21 cellular contexts compared by ENCODE assay signal in genomic region chr17:83092186-83092585, GRCh38. TPM values are rescaled to one million over a fixed set of nuclear protein-coding genes. Genes with fewer than 3 reads are reported as not detected.
A peak's percentile ranks its signal among the peaks of the same experiment; 100 is the strongest.
DNase-seq lines count a peak whose midpoint lies in the region; ATAC-seq, FAIRE-seq and TF ChIP-seq lines count a peak whose summit lies in the region.
"Had no signal": no experiment of that assay in that cellular context is flagged by ENCODE, and none has a peak within 500 bp of the region (broad histone marks: within the 10 kb centered on the region; RNA-seq: fewer than 3 reads in every experiment).

No MANE protein-coding gene starts in this region.

- H4K20me1 ChIP-seq in HepG2 (ENCODE audit: insufficient read depth, low read length) (peaks cover 4% of the 10 kb centered on the region; the same call in 1 of the 2 replicates), hepatocyte (ENCODE audit: insufficient read depth, poor library complexity, severe bottlenecking) (peaks cover 21% of the 10 kb centered on the region)

- H2AFZ ChIP-seq in HepG2 (ENCODE audit: low read length) (no peak overlapping the region), hepatocyte (no peak overlapping the region)

- TF ChIP-seq CTCF in HepG2 (CRISPR knock-in tag; IDR thresholded peaks at IDR 0.05) (no peak), right lobe of liver (IDR thresholded peaks at IDR 0.05) (no peak), hepatocyte (IDR thresholded peaks at IDR 0.05; ENCODE audit: poor library complexity) (no peak), vagina (IDR thresholded peaks at IDR 0.05) (no peak)

- CTCF ChIA-PET in HepG2 (lab: Yijun Ruan, JAX; ENCODE audit: low intra/inter-chr PET ratio, low total read pairs) = no interaction called here

- no peak for TF ChIP-seq EP300 in HepG2 (IDR thresholded peaks at IDR 0.05; ENCODE audit: low read depth in 2 of 2, low read length in 2 of 2)
- no peak for TF ChIP-seq EP300 in HepG2 (CRISPR knock-in tag; IDR thresholded peaks at IDR 0.05; ENCODE audit: borderline replicate concordance)

- in situ Hi-C loops in HepG2 (cut with HindIII; ENCODE audit: extremely low pct_ligation_motif_present, low pct_unique_long_range_greater_than_20kb) = no loop called here

- H3K9ac ChIP-seq in HepG2 (ENCODE audit: insufficient read depth, low read depth, low read length) = no peak overlapping the region

- H3K9me3 ChIP-seq in HepG2 (ENCODE audit: low read length) = no peaks in the 10 kb centered on the region
- no peaks in the 10 kb centered on the region for H3K9me3 ChIP-seq in right lobe of liver
- no peaks in the 10 kb centered on the region for H3K9me3 ChIP-seq in hepatocyte (ENCODE audit: low read depth)
- H3K9me3 ChIP-seq in vagina = no peaks in the 10 kb centered on the region
- H3K9me3 ChIP-seq: BLaER1 treated with 17β-estradiol and CSF1 and Interleukin-3, amounts not matched to agents 10 nM and 100 nM had no signal

- H3K4me2 ChIP-seq in HepG2 (ENCODE audit: low read depth, low read length) = 0 out of 2 replicates have a peak overlapping the region, but pooled peaks have one; percentile 58
- H3K4me2 ChIP-seq in hepatocyte = peak overlapping the region; percentile 70

- DNase-seq in HepG2 (ENCODE audit: low spot score) = no peak
- no peak for DNase-seq in right lobe of liver
- no peak for DNase-seq in hepatocyte (ENCODE audit: low spot score)
- no peak for DNase-seq in vagina (ENCODE audit: extremely low spot score in 2 of 2)
- DNase-seq in nucleus accumbens (lab: John Stamatoyannopoulos, UW) = no peak
- no peak for DNase-seq in stimulated activated CD4-positive, alpha-beta T cell treated with anti-CD3 and anti-CD28 coated beads, Interleukin-2, amount 100 ng/mL, for 24 hours
- DNase-seq: activated B cell treated with CpG ODN at 0.5 μM for 24 hours; activated CD8-positive, alpha-beta T cell treated with anti-CD3 and anti-CD28 coated beads for 36 hours; activated naive CD4-positive, alpha-beta T cell; activated T-cell treated with anti-CD3 and anti-CD28 coated beads, Interleukin-2, amount 50 U/mL, for 1 hour; effector CD4-positive, alpha-beta T cell; Kasumi-1; NCI-H1048; NCI-H2081 treated with DMSO at 0.1 percent for 48 hours; NK-92 treated with Interleukin-12 subunit alpha and Interleukin-12 subunit beta, amount 100 ng/mL, for 24 hours; stimulated activated naive CD4-positive, alpha-beta T cell treated with Interleukin-2 at 50 U/mL for 16 hours; T1000 had no signal

- H3K36me3 ChIP-seq in HepG2 (replicated peaks in 1 of 2; ENCODE audit: control insufficient read depth in 1 of 2, insufficient read depth in 2 of 2, low read length in 2 of 2) = no peaks in the 10 kb centered on the region
- H3K36me3 ChIP-seq in right lobe of liver = peaks cover 0 to 7% (median 0%) of the 10 kb centered on the region in 4 donors
- H3K36me3 ChIP-seq in hepatocyte (replicated peaks; ENCODE audit: insufficient read depth, low read depth) = no peaks in the 10 kb centered on the region
- peaks cover 0 to 43% of the 10 kb centered on the region in 2 donors for H3K36me3 ChIP-seq in vagina

- ATAC-seq in HepG2 (no peak), right lobe of liver (no peak), HG03565 (IDR thresholded peaks at IDR 0.05; ENCODE audit: unreplicated experiment) (no peak)
- ATAC-seq: activated CD8-positive, alpha-beta T cell treated with anti-CD3 and anti-CD28 coated beads for 36 hours had no signal

- no peak overlapping the region for H3K27ac ChIP-seq in HepG2 (ENCODE audit: extremely low read length, insufficient read depth, low read length)
- no peak overlapping the region for H3K27ac ChIP-seq in right lobe of liver
- H3K27ac ChIP-seq in hepatocyte = peak overlapping the region; percentile 99
- H3K27ac ChIP-seq in skin epidermis = peak overlapping the region in 11 of 21 experiments; percentile 47 to 87 (median 70)
- peak overlapping the region; percentile 84 for H3K27ac ChIP-seq in vagina
- H3K27ac ChIP-seq: BLaER1 treated with 17β-estradiol and CSF1 and Interleukin-3, amounts not matched to agents 10 nM and 100 nM had no signal

- H3K27me3 ChIP-seq in HepG2 (ENCODE audit: control insufficient read depth in 1 of 2, insufficient read depth in 2 of 2, low read length in 2 of 2) = peaks cover 10 to 43% of the 10 kb centered on the region in 2 experiments; a peak in 4 of 5 replicates
- H3K27me3 ChIP-seq in right lobe of liver = no peaks in the 10 kb centered on the region
- H3K27me3 ChIP-seq in hepatocyte = no peaks in the 10 kb centered on the region
- H3K27me3 ChIP-seq in vagina = no peaks in the 10 kb centered on the region

- BruUV-seq in HepG2 (replicated peaks; lab: Mats Ljungman, UMichigan) = no TSS peak

- TF ChIP-seq POLR2A in HepG2 (IDR thresholded peaks at IDR 0.05; ENCODE audit: insufficient read depth in 1 of 2, low read depth in 2 of 2, low read length in 2 of 2) (no peak), right lobe of liver (IDR thresholded peaks at IDR 0.05) (no peak), vagina (IDR thresholded peaks at IDR 0.05) (no peak)

- H3K4me1 ChIP-seq in HepG2 (ENCODE audit: insufficient read depth, low read length) (peaks cover 13% of the 10 kb centered on the region), right lobe of liver (no peaks in the 10 kb centered on the region), hepatocyte (ENCODE audit: insufficient read depth) (peaks cover 57% of the 10 kb centered on the region), vagina (peaks cover 65% of the 10 kb centered on the region)

- no peaks in the 10 kb centered on the region for H3K79me2 ChIP-seq in HepG2 (ENCODE audit: insufficient read depth, low read length)
- H3K79me2 ChIP-seq in hepatocyte = peaks cover 69% of the 10 kb centered on the region

- H3K4me3 ChIP-seq in HepG2 (replicated peaks in 1 of 3; ENCODE audit: insufficient read depth in 1 of 3, low read depth in 2 of 3, low read length in 3 of 3) (peak overlapping the region in 1 of 3 experiments; percentile 20; a peak in 1 of 6 replicates), right lobe of liver (no peak overlapping the region), hepatocyte (no peak overlapping the region), skin epidermis (peak overlapping the region in 1 of 7 experiments; percentile 30), vagina (peak overlapping the region in 1 of 2 donors; percentile 20)
- H3K4me3 ChIP-seq: BLaER1 treated with 17β-estradiol and CSF1 and Interleukin-3, amounts not matched to agents 10 nM and 100 nM had no signal

- TF ChIP-seq RAD21 in HepG2 (CRISPR knock-in tag; IDR thresholded peaks at IDR 0.05) = no peak

- intact Hi-C loops in HepG2 (cut with micrococcal nuclease; ENCODE audit: unreplicated experiment) (no loop called here), right lobe of liver (cut with DNase I) (no loop called here), vagina (cut with DNase I) (no loop called here)

- POLR2A ChIA-PET in HepG2 (lab: Yijun Ruan, JAX) = no interaction called here

- WGBS in HepG2 (ENCODE audit: low lambda C conversion rate) = 83% methylated on average over 14 of the region's 26 CpGs
- 85% methylated on average over 7 of the region's 26 CpGs for WGBS in right lobe of liver (ENCODE audit: insufficient coverage, low coverage, low lambda C conversion rate, missing lambda C conversion rate)
- 92% methylated on average over 19 of the region's 26 CpGs for WGBS in hepatocyte (ENCODE audit: low lambda C conversion rate, missing lambda C conversion rate)

- FAIRE-seq in HepG2 (lab: Jason Lieb, UNC) = no peak
- FAIRE-seq: GM18507 had no signal

- H3K9me2 ChIP-seq in hepatocyte (replicated peaks; ENCODE audit: insufficient read depth) = no peaks in the 10 kb centered on the region

TF ChIP-seq in HepG2, 621 proteins besides CTCF, POLR2A, EP300 and RAD21 (continues in another document):
- no peak for TF ChIP-seq ZNF552 (CRISPR knock-in tag; IDR thresholded peaks at IDR 0.05; ENCODE audit: borderline replicate concordance)
- TF ChIP-seq KDM3A (CRISPR knock-in tag; IDR thresholded peaks at IDR 0.05; ENCODE audit: low read depth) = no peak
- TF ChIP-seq ZNF766 (CRISPR knock-in tag; IDR thresholded peaks at IDR 0.05; ENCODE audit: borderline replicate concordance) = no peak
- no peak for TF ChIP-seq MAZ (IDR thresholded peaks at IDR 0.05; ENCODE audit: borderline replicate concordance, low read depth, low read length)
- no peak for TF ChIP-seq MAZ (CRISPR knock-in tag; IDR thresholded peaks at IDR 0.05; ENCODE audit: low read depth)
- no peak for TF ChIP-seq SIN3B (IDR thresholded peaks at IDR 0.05; ENCODE audit: low read length)
- no peak for TF ChIP-seq ATRX (CRISPR knock-in tag; IDR thresholded peaks at IDR 0.05; ENCODE audit: borderline replicate concordance)
- no peak for TF ChIP-seq ZNF282 (IDR thresholded peaks at IDR 0.05; ENCODE audit: partially characterized antibody)
- no peak for TF ChIP-seq ZNF782 (CRISPR knock-in tag; IDR thresholded peaks at IDR 0.05; ENCODE audit: borderline replicate concordance)
- no peak for TF ChIP-seq ZC3H4 (CRISPR knock-in tag; IDR thresholded peaks at IDR 0.05; ENCODE audit: borderline replicate concordance)

RNA-seq across cellular contexts. Expression of gene METRNL, which starts 12.8 kb away (rescaled TPM):
- total RNA-seq in HepG2 (2016; rRNA removed; fragmentation: Illumina TruSeq; extraction: Trizol) (0.66 and 1.2 TPM in 2 replicates), right lobe of liver (10 to 100 TPM in 1 of 6 experiments, 1 to 10 TPM in 5; 2.3 to 18.6 (median 5.9) TPM), hepatocyte (65.3 and 97.2 TPM in 2 replicates), vagina (156 TPM)
- 0.81 and 1.1 TPM in 2 replicates for total RNA-seq in HepG2 (2016; cell fraction: cytosol; rRNA removed; fragmentation: Illumina TruSeq; extraction: Trizol; ENCODE audit: low read depth)
- total RNA-seq in HepG2 (2016; cell fraction: insoluble cytoplasmic fraction; rRNA removed; fragmentation: Illumina TruSeq; extraction: Trizol) = 0.56 and 1.0 TPM in 2 replicates
- total RNA-seq in HepG2 (2016; cell fraction: membrane; rRNA removed; fragmentation: Illumina TruSeq; extraction: Trizol) = 1.7 and 2.2 TPM in 2 replicates
- total RNA-seq in HepG2 (2016; cell fraction: nucleus; rRNA removed; fragmentation: Illumina TruSeq; extraction: Trizol) = 0.31 TPM in 1 of 2 replicates, not detected in the other
- polyA plus RNA-seq in HepG2 (2011; rRNA removed) (0.84 and 1.4 TPM in 2 replicates), hepatocyte (151 and 164 TPM in 2 replicates)
- 2.1 and 2.5 TPM in 2 replicates for polyA plus RNA-seq in HepG2 (2011; cell fraction: cytosol; rRNA removed)
- 1.2 and 1.8 TPM in 2 replicates for polyA plus RNA-seq in HepG2 (2011; cell fraction: nucleus; rRNA removed)
- polyA plus RNA-seq in HepG2 (2012) = 0.23 and 0.79 TPM in 2 replicates
- 1.1 and 1.2 TPM in 2 replicates for polyA plus RNA-seq in HepG2 (2016; cell fraction: cytosol; fragmentation: Illumina TruSeq; extraction: Trizol; ENCODE audit: low read depth)
- 0.69 and 0.92 TPM in 2 replicates for polyA plus RNA-seq in HepG2 (2016; cell fraction: insoluble cytoplasmic fraction; fragmentation: Illumina TruSeq; extraction: Trizol; ENCODE audit: low read depth)
- 2.1 TPM in 2 replicates for polyA plus RNA-seq in HepG2 (2016; cell fraction: membrane; fragmentation: Illumina TruSeq; extraction: Trizol; ENCODE audit: low read depth)
- polyA plus RNA-seq in HepG2 (2016; cell fraction: nucleus; fragmentation: Illumina TruSeq; extraction: Trizol; ENCODE audit: insufficient read depth, low read depth) = 1.2 and 1.3 TPM in 2 replicates
- 2.5 and 12.3 TPM in 2 replicates for polyA minus RNA-seq in HepG2 (2011; rRNA and poly(A)+ RNA removed; ENCODE audit: low replicate concordance)
- 2.9 and 4.6 TPM in 2 replicates for polyA minus RNA-seq in HepG2 (2011; cell fraction: cytosol; rRNA and poly(A)+ RNA removed)
- polyA minus RNA-seq in HepG2 (2011; cell fraction: nucleus; rRNA and poly(A)+ RNA removed) = 0.87 and 1.4 TPM in 2 replicates

Comparison
In these comparisons a context has a peak if more than half of its experiments do, and no peak if none do; other contexts are left out.
1. H3K27ac ChIP-seq: peak in hepatocyte (single experiment), skin epidermis (11 of 21) and vagina (single experiment); none in HepG2 (single experiment) and right lobe of liver (0 of 3).